2 cellular contexts compared by ENCODE assay signal in the genomic region with DNA sequence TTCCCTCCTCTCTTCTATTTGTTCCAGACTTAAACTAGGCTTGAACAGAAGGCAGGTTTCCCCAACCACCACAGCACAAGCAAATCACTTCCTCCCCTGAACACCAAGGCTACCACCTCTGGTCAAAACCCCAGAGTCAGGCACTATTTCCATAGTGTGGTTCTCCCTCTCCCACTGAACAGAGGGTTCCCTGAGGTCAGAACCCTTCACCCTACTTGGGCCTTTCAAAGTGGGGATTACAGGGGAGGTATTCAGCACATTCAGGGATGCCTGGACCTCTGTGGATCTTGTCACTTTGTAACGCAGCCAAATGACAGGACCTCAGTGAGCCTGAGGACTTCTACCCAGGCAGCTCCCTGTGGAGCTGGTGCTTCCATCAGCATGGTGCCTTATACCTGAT.
TF ChIP-seq lines count a peak whose summit lies in the region.

No MANE protein-coding gene starts in this region.

TF ChIP-seq in liver, 16 proteins besides CTCF, POLR2A, EP300 and RAD21:
- TF ChIP-seq, protein P1, sequence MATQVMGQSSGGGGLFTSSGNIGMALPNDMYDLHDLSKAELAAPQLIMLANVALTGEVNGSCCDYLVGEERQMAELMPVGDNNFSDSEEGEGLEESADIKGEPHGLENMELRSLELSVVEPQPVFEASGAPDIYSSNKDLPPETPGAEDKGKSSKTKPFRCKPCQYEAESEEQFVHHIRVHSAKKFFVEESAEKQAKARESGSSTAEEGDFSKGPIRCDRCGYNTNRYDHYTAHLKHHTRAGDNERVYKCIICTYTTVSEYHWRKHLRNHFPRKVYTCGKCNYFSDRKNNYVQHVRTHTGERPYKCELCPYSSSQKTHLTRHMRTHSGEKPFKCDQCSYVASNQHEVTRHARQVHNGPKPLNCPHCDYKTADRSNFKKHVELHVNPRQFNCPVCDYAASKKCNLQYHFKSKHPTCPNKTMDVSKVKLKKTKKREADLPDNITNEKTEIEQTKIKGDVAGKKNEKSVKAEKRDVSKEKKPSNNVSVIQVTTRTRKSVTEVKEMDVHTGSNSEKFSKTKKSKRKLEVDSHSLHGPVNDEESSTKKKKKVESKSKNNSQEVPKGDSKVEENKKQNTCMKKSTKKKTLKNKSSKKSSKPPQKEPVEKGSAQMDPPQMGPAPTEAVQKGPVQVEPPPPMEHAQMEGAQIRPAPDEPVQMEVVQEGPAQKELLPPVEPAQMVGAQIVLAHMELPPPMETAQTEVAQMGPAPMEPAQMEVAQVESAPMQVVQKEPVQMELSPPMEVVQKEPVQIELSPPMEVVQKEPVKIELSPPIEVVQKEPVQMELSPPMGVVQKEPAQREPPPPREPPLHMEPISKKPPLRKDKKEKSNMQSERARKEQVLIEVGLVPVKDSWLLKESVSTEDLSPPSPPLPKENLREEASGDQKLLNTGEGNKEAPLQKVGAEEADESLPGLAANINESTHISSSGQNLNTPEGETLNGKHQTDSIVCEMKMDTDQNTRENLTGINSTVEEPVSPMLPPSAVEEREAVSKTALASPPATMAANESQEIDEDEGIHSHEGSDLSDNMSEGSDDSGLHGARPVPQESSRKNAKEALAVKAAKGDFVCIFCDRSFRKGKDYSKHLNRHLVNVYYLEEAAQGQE (IDR thresholded peaks at IDR 0.05), result no peak
- TF ChIP-seq FOXA1 (IDR thresholded peaks at IDR 0.05), result no peak
- no peak for TF ChIP-seq ATF3 (IDR thresholded peaks at IDR 0.05)
- no peak for TF ChIP-seq EGR1 (IDR thresholded peaks at IDR 0.05; ENCODE audit: low read depth in 2 of 2)
- TF ChIP-seq FOXA2 (IDR thresholded peaks at IDR 0.05), result no peak
- no peak for TF ChIP-seq RXRA (IDR thresholded peaks at IDR 0.05)
- TF ChIP-seq HNF4G (IDR thresholded peaks at IDR 0.05), result no peak
- TF ChIP-seq, protein P2, sequence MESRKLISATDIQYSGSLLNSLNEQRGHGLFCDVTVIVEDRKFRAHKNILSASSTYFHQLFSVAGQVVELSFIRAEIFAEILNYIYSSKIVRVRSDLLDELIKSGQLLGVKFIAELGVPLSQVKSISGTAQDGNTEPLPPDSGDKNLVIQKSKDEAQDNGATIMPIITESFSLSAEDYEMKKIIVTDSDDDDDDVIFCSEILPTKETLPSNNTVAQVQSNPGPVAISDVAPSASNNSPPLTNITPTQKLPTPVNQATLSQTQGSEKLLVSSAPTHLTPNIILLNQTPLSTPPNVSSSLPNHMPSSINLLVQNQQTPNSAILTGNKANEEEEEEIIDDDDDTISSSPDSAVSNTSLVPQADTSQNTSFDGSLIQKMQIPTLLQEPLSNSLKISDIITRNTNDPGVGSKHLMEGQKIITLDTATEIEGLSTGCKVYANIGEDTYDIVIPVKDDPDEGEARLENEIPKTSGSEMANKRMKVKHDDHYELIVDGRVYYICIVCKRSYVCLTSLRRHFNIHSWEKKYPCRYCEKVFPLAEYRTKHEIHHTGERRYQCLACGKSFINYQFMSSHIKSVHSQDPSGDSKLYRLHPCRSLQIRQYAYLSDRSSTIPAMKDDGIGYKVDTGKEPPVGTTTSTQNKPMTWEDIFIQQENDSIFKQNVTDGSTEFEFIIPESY (IDR thresholded peaks at IDR 0.05), result no peak
- TF ChIP-seq JUND (IDR thresholded peaks at IDR 0.05), result no peak
- no peak for TF ChIP-seq GABPA (IDR thresholded peaks at IDR 0.05 in 1 of 2, conservative IDR thresholded peaks at IDR 0.05 in 1 of 2)
- no peak for TF ChIP-seq MAX (IDR thresholded peaks at IDR 0.05)
- no peak for TF ChIP-seq YY1 (IDR thresholded peaks at IDR 0.05)
- TF ChIP-seq SP1 (IDR thresholded peaks at IDR 0.05), result no peak
- no peak for TF ChIP-seq HNF4A (conservative IDR thresholded peaks at IDR 0.05)
- TF ChIP-seq NR2F2 (IDR thresholded peaks at IDR 0.05), result no peak
- no peak for TF ChIP-seq TAF1 (conservative IDR thresholded peaks at IDR 0.05)

TF ChIP-seq in HepG2, 621 proteins besides CTCF, POLR2A, EP300 and RAD21 (continued from another document):
- no peak for TF ChIP-seq NR2C2 (CRISPR knock-in tag; IDR thresholded peaks at IDR 0.05; ENCODE audit: borderline replicate concordance)
- no peak for TF ChIP-seq ZNF350 (CRISPR knock-in tag; IDR thresholded peaks at IDR 0.05; ENCODE audit: borderline replicate concordance, low read depth)
- no peak for TF ChIP-seq ATF2 (CRISPR knock-in tag; IDR thresholded peaks at IDR 0.05)
- TF ChIP-seq ARID2 (CRISPR knock-in tag; IDR thresholded peaks at IDR 0.05; ENCODE audit: borderline replicate concordance), result no peak
- TF ChIP-seq ATF7-NPFF (CRISPR knock-in tag; IDR thresholded peaks at IDR 0.05; ENCODE audit: low read depth), result no peak
- no peak for TF ChIP-seq ZNF616 (CRISPR knock-in tag; IDR thresholded peaks at IDR 0.05; ENCODE audit: low read depth)
- no peak for TF ChIP-seq ZNF549 (CRISPR knock-in tag; IDR thresholded peaks at IDR 0.05)
